In genomic region chr13:63297162-63297561, GRCh38 we compare ENCODE assay signal across 23 cellular contexts.
"Had no signal": no experiment of that assay in that cellular context is flagged by ENCODE, and none has a peak within 500 bp of the region (broad histone marks: within the 10 kb centered on the region; RNA-seq: fewer than 3 reads in every experiment).

No MANE protein-coding gene starts in this region.

- H3K4me1 Mint-ChIP-seq: endodermal cell; naive thymus-derived CD8-positive, alpha-beta T cell; nephron progenitor cell; stimulated activated naive CD8-positive, alpha-beta T cell treated with anti-CD3 and anti-CD28 coated beads, Interleukin-15, amount 100 ng/mL, for 72 hours had no signal

- H3K36me3 Mint-ChIP-seq: naive thymus-derived CD8-positive, alpha-beta T cell had no signal

- H3K27ac Mint-ChIP-seq: endodermal cell; naive thymus-derived CD8-positive, alpha-beta T cell; nephron progenitor cell; stimulated activated naive CD8-positive, alpha-beta T cell treated with anti-CD3 and anti-CD28 coated beads, Interleukin-15, amount 100 ng/mL, for 72 hours had no signal

- H3K27me3 Mint-ChIP-seq: naive thymus-derived CD8-positive, alpha-beta T cell; stimulated activated naive CD8-positive, alpha-beta T cell treated with anti-CD3 and anti-CD28 coated beads, Interleukin-15, amount 100 ng/mL, for 72 hours had no signal

- H3K4me3 Mint-ChIP-seq: endodermal cell; naive thymus-derived CD8-positive, alpha-beta T cell; nephron progenitor cell; stimulated activated naive CD8-positive, alpha-beta T cell treated with anti-CD3 and anti-CD28 coated beads, Interleukin-15, amount 100 ng/mL, for 72 hours had no signal

- H3K4me3 ChIP-seq: gastrocnemius medialis, lower lobe of right lung, pancreas, right lobe of liver, smooth muscle cell, suprapubic skin, transverse colon, upper lobe of right lung, uterus had no signal

- ATAC-seq: esophagus mucosa; gastrocnemius medialis; left ventricle myocardium superior; lower lobe of right lung; naive thymus-derived CD8-positive, alpha-beta T cell; pancreas; right lobe of liver; stimulated activated naive CD8-positive, alpha-beta T cell treated with anti-CD3 and anti-CD28 coated beads, Interleukin-15, amount 100 ng/mL, for 72 hours; upper lobe of right lung had no signal

- DNase-seq: effector CD8-positive, alpha-beta T cell; endodermal cell; foreskin fibroblast; gastrocnemius medialis; head of caudate nucleus; left ventricle myocardium superior; lower lobe of right lung; naive thymus-derived CD8-positive, alpha-beta T cell; nephron progenitor cell; pancreas; right lobe of liver; stimulated activated CD4-positive, alpha-beta T cell treated with anti-CD3 and anti-CD28 coated beads, Interleukin-12 subunit alpha, Interleukin-12 subunit beta, amount 100 ng/mL, for 4 hours; stimulated activated CD4-positive, alpha-beta T cell treated with anti-CD3 and anti-CD28 coated beads, Interleukin-1b, Interleukin-23, amount 100 ng/mL, for 48 hours; stimulated activated CD4-positive, alpha-beta T cell treated with anti-CD3 and anti-CD28 coated beads, Interleukin-4, amount 100 ng/mL, for 1 hour; stimulated activated CD8-positive, alpha-beta memory T cell treated with anti-CD3 and anti-CD28 coated beads, Interleukin-4, amount 100 ng/mL, for 48 hours; stimulated activated naive CD4-positive, alpha-beta T cell; stimulated activated naive CD8-positive, alpha-beta T cell treated with anti-CD3 and anti-CD28 coated beads, Interleukin-15, amount 100 ng/mL, for 72 hours; transverse colon; upper lobe of right lung; uterus had no signal

- H3K9me3 Mint-ChIP-seq: endodermal cell; nephron progenitor cell; stimulated activated naive CD8-positive, alpha-beta T cell treated with anti-CD3 and anti-CD28 coated beads, Interleukin-15, amount 100 ng/mL, for 72 hours had no signal
